8 cellular contexts compared by ENCODE assay signal in genomic region chr2:208064220-208064951, GRCh38. TPM values are rescaled to one million over a fixed set of nuclear protein-coding genes. Genes with fewer than 3 reads are reported as not detected.
DNase-seq lines count a peak whose midpoint lies in the region; ATAC-seq and TF ChIP-seq lines count a peak whose summit lies in the region.

No MANE protein-coding gene starts in this region.

- H3K4me1 ChIP-seq in SJSA1 (replicated peaks), result peaks cover 5% of the 10 kb centered on the region

- no peak for TF ChIP-seq CTCF in WTC11 (IDR thresholded peaks at IDR 0.05)

- H3K27me3 Mint-ChIP-seq in naive B cell (peaks cover 0 to 12% (median 9%) of the 10 kb centered on the region in 3 donors), WTC11 (ENCODE audit: low read depth) (no peaks in the 10 kb centered on the region; the same call in 1 of the 2 replicates)

- no peak overlapping the region for H3K4me3 Mint-ChIP-seq in naive B cell
- no peak overlapping the region for H3K4me3 Mint-ChIP-seq in WTC11

- CTCF ChIA-PET in WTC11 (lab: Charles Lee), result interaction anchor here (0.8 to 1.7 kb wide), 4 partner anchors 8 to 319 kb away, joined by 3 to 8 read pairs (median 4); no protein-coding TSS in a partner anchor

- no peaks in the 10 kb centered on the region for H3K36me3 ChIP-seq in SJSA1

- ATAC-seq in GM18907 (IDR thresholded peaks at IDR 0.05; ENCODE audit: unreplicated experiment) (peak; percentile 99), HG03060 (IDR thresholded peaks at IDR 0.05; ENCODE audit: low read depth, unreplicated experiment) (peak; percentile 91), naive B cell (ENCODE audit: low read depth in 2 of 2) (peak; percentile 50 to 54), WTC11 (no peak)

- peak; percentile 39 to 53 for DNase-seq in SJSA1 (ENCODE audit: low read depth in 1 of 2, low spot score in 2 of 2)
- DNase-seq in naive B cell, result no peak
- DNase-seq in hippocampal formation (lab: John Stamatoyannopoulos, UW), result no peak
- no peak for DNase-seq in DMS 273 treated with DMSO at 0.1 percent for 48 hours (lab: John Stamatoyannopoulos, UW)
- no peak for DNase-seq in NCI-H1930 (lab: John Stamatoyannopoulos, UW)
- no peak for DNase-seq in WTC11 (ENCODE audit: low spot score)

- H3K27ac Mint-ChIP-seq in naive B cell (no peak overlapping the region), WTC11 (no peak overlapping the region)

- peaks cover 0 to 3% (median 0%) of the 10 kb centered on the region in 3 donors for H3K4me1 Mint-ChIP-seq in naive B cell
- no peaks in the 10 kb centered on the region for H3K4me1 Mint-ChIP-seq in WTC11

- H3K36me3 Mint-ChIP-seq in naive B cell (no peaks in the 10 kb centered on the region), WTC11 (no peaks in the 10 kb centered on the region)

- POLR2A ChIA-PET in WTC11 (lab: Charles Lee), result interaction anchor here (0.7 kb wide), 1 partner anchor 817 kb away, joined by 10 read pairs; no protein-coding TSS in a partner anchor

- H3K4me3 ChIP-seq in SJSA1, result no peak overlapping the region

- H3K9me3 ChIP-seq in SJSA1 (replicated peaks), result no peaks in the 10 kb centered on the region

- 0 out of 2 replicates have a peak overlapping the region, but pooled peaks have one; percentile 9 for H3K27ac ChIP-seq in SJSA1

- no peaks in the 10 kb centered on the region for H3K27me3 ChIP-seq in SJSA1 (replicated peaks)

- H3K9me3 Mint-ChIP-seq in naive B cell (no peaks in the 10 kb centered on the region), WTC11 (peaks cover 7% of the 10 kb centered on the region)

TF ChIP-seq in WTC11, 78 proteins besides CTCF, POLR2A, EP300 and RAD21:
- TF ChIP-seq HMGA2 (CRISPR knock-in tag; IDR thresholded peaks at IDR 0.05) (no peak), TCF7 (CRISPR knock-in tag; IDR thresholded peaks at IDR 0.05; ENCODE audit: low read depth) (no peak), ARID4B (CRISPR knock-in tag; IDR thresholded peaks at IDR 0.05; ENCODE audit: borderline replicate concordance) (no peak), RELA (CRISPR knock-in tag; IDR thresholded peaks at IDR 0.05; ENCODE audit: borderline replicate concordance) (no peak), NR2C2 (CRISPR knock-in tag; IDR thresholded peaks at IDR 0.05) (no peak), E2F4 (CRISPR knock-in tag; IDR thresholded peaks at IDR 0.05; ENCODE audit: borderline replicate concordance, low read depth) (no peak), NR3C1 (CRISPR knock-in tag; conservative IDR thresholded peaks at IDR 0.05; ENCODE audit: low read depth) (no peak)

RNA-seq across cellular contexts. Expression of gene PLEKHM3, which starts 39.1 kb away (rescaled TPM):
- total RNA-seq in SJSA1 (2014; rRNA removed; shearing (Covaris generic)), result 2.0 and 5.8 TPM in 2 replicates
- 1 to 10 TPM; 1.3 to 7.7 (median 3.7) TPM for polyA plus RNA-seq in naive B cell (ENCODE audit: low read depth in 6 of 6)
- total RNA-seq in WTC11 (2021), result 4.3 to 5.8 TPM (median 4.5 TPM) in 3 replicates

RNA-seq across cellular contexts. Expression of gene CRYGD, which starts 59.9 kb away (rescaled TPM):
- not detected in 2 replicates for total RNA-seq in SJSA1 (2014; rRNA removed; shearing (Covaris generic))
- not detected for polyA plus RNA-seq in naive B cell (ENCODE audit: low read depth in 6 of 6)
- 4.6 to 6.3 TPM (median 5.7 TPM) in 3 replicates for total RNA-seq in WTC11 (2021)

Comparison
In these comparisons a context has a peak if more than half of its experiments do, and no peak if none do; other contexts are left out.
1. DNase-seq: peak in SJSA1 (2 of 2); none in naive B cell (single experiment), hippocampal formation (0 of 2), DMS 273 treated with DMSO at 0.1 percent for 48 hours (single experiment), NCI-H1930 (0 of 2) and WTC11 (single experiment).